10 cellular contexts compared by ENCODE assay signal in genomic region chr9:136587944-136588662, GRCh38. TPM values are rescaled to one million over a fixed set of nuclear protein-coding genes. Genes with fewer than 3 reads are reported as not detected.
DNase-seq lines count a peak whose midpoint lies in the region; ATAC-seq and TF ChIP-seq lines count a peak whose summit lies in the region.
"Had no signal": no experiment of that assay in that cellular context is flagged by ENCODE, and none has a peak within 500 bp of the region (broad histone marks: within the 10 kb centered on the region; RNA-seq: fewer than 3 reads in every experiment).

No MANE protein-coding gene starts in this region.

- no peaks in the 10 kb centered on the region for H3K9me3 Mint-ChIP-seq in activated T-helper 17 cell treated with anti-CD3 and anti-CD28 coated beads, Interleukin-2, amount 50 U/mL, for 72 hours
- H3K9me3 Mint-ChIP-seq: CD4-positive, alpha-beta memory T cell had no signal

- H3K27me3 ChIP-seq in heart right ventricle (peaks cover 0 to 8% (median 0%) of the 10 kb centered on the region in 7 donors), uterus (no peaks in the 10 kb centered on the region), GM23248 (replicated peaks; ENCODE audit: insufficient read depth) (no peaks in the 10 kb centered on the region; the same call in 1 of the 2 replicates)

- no peaks in the 10 kb centered on the region for H3K79me2 ChIP-seq in GM23248 (ENCODE audit: insufficient read depth)

- H3K4me3 Mint-ChIP-seq in activated T-helper 17 cell treated with anti-CD3 and anti-CD28 coated beads, Interleukin-2, amount 50 U/mL, for 72 hours = no peak overlapping the region

- H3K4me1 Mint-ChIP-seq in activated T-helper 17 cell treated with anti-CD3 and anti-CD28 coated beads, Interleukin-2, amount 50 U/mL, for 72 hours = no peaks in the 10 kb centered on the region

- H3K4me3 ChIP-seq in heart right ventricle (peak overlapping the region in 5 of 10 donors; percentile 24 to 40 (median 25)), uterus (no peak overlapping the region), GM23248 (no peak overlapping the region)

- no peaks in the 10 kb centered on the region for H3F3A ChIP-seq in GM23248 (ENCODE audit: insufficient read depth)

- peak in 6 of 8 donors; percentile 4 to 53 (median 14) for ATAC-seq in heart right ventricle
- no peak for ATAC-seq in left ventricle myocardium superior
- ATAC-seq in activated T-helper 17 cell treated with anti-CD3 and anti-CD28 coated beads, Interleukin-2, amount 50 U/mL, for 72 hours (replicated peaks) = no peak

- no peaks in the 10 kb centered on the region for H3K27me3 Mint-ChIP-seq in activated T-helper 17 cell treated with anti-CD3 and anti-CD28 coated beads, Interleukin-2, amount 50 U/mL, for 72 hours

- TF ChIP-seq POLR2A in uterus (IDR thresholded peaks at IDR 0.05) = no peak

- H3K36me3 ChIP-seq in heart right ventricle = no peaks in the 10 kb centered on the region
- H3K36me3 ChIP-seq in uterus = no peaks in the 10 kb centered on the region
- H3K36me3 ChIP-seq in GM23248 (ENCODE audit: low read depth) = no peaks in the 10 kb centered on the region

- DNase-seq in heart right ventricle (peak; percentile 22 to 73), left ventricle myocardium superior (no peak), left kidney (ENCODE audit: low read depth, low spot score) (peak; percentile 97), uterus (no peak), GM23248 (no peak), NCI-H748 treated with DMSO at 0.1 percent for 48 hours (lab: John Stamatoyannopoulos, UW) (no peak)
- no peak for DNase-seq in activated effector memory CD4-positive, alpha-beta T cell treated with Interleukin-2 at 50 U/mL for 16 hours
- DNase-seq: CD4-positive, alpha-beta memory T cell; KG1 had no signal

- H3K9me2 ChIP-seq in GM23248 (ENCODE audit: insufficient read depth) = no peaks in the 10 kb centered on the region

- intact Hi-C loops in heart right ventricle (cut with DNase I) (no loop called here), left ventricle myocardium superior (cut with micrococcal nuclease) (no loop called here), uterus (cut with DNase I; ENCODE audit: low total_unique reads) (no loop called here)

- no peaks in the 10 kb centered on the region for H3K36me3 Mint-ChIP-seq in activated T-helper 17 cell treated with anti-CD3 and anti-CD28 coated beads, Interleukin-2, amount 50 U/mL, for 72 hours (ENCODE audit: low read depth)
- H3K36me3 Mint-ChIP-seq: CD4-positive, alpha-beta memory T cell had no signal

- in situ Hi-C loops in GM23248 (cut with MboI) = no loop called here

- no peak overlapping the region for H3K4me2 ChIP-seq in GM23248 (ENCODE audit: unreplicated experiment)

- H3K9ac ChIP-seq in GM23248 = no peak overlapping the region

- TF ChIP-seq CTCF in heart right ventricle (IDR thresholded peaks at IDR 0.05) (no peak), uterus (IDR thresholded peaks at IDR 0.05) (no peak)

- H3K4me1 ChIP-seq in heart right ventricle = peaks cover 31 to 84% (median 71%) of the 10 kb centered on the region in 9 donors
- H3K4me1 ChIP-seq in uterus = peaks cover 11 to 26% of the 10 kb centered on the region in 2 donors
- 0 out of 2 replicates have a peak, but pooled peaks cover 6% of the 10 kb centered on the region for H3K4me1 ChIP-seq in GM23248 (ENCODE audit: insufficient read depth)

- H2AFZ ChIP-seq in GM23248 = no peak overlapping the region

- H3K9me3 ChIP-seq in heart right ventricle = no peaks in the 10 kb centered on the region
- no peaks in the 10 kb centered on the region for H3K9me3 ChIP-seq in uterus
- no peaks in the 10 kb centered on the region for H3K9me3 ChIP-seq in GM23248 (ENCODE audit: low read depth)

- 32 to 49% methylated on average over 16 to 22 of the region's 22 CpGs for WGBS in heart right ventricle, 2 donors
- WGBS in GM23248 (ENCODE audit: low coverage in 1 of 2, low lambda C conversion rate in 2 of 2, missing lambda C conversion rate in 2 of 2), 2 experiments = 24 to 39% methylated on average over 12 to 20 of the region's 22 CpGs

- H4K20me1 ChIP-seq in GM23248 (ENCODE audit: insufficient read depth) = no peaks in the 10 kb centered on the region

- peak overlapping the region in 9 of 10 donors; percentile 35 to 91 (median 73) for H3K27ac ChIP-seq in heart right ventricle
- peak overlapping the region; percentile 55 to 57 for H3K27ac ChIP-seq in uterus
- H3K27ac ChIP-seq in GM23248 = no peak overlapping the region

- H3K27ac Mint-ChIP-seq in activated T-helper 17 cell treated with anti-CD3 and anti-CD28 coated beads, Interleukin-2, amount 50 U/mL, for 72 hours = peak overlapping the region; percentile 43

RNA-seq across cellular contexts. Expression of gene NOTCH1, which starts 42.3 kb away (rescaled TPM):
- total RNA-seq in heart right ventricle (10 to 100 TPM; 12.0 to 27.0 (median 21.8) TPM), left ventricle myocardium superior (15.4 TPM), uterus (100 to 1,000 TPM in 1 of 4 donors, 10 to 100 TPM in 3; 19.7 to 109 (median 35.6) TPM)
- polyA plus RNA-seq in heart right ventricle (10 to 100 TPM in 1 of 2 donors, 1 to 10 TPM in 1; 7.3 to 14.5 TPM), GM23248 (2016; fragmentation: Nextera tagmentation; extraction: Ambion mirVana) (1.5 TPM in 2 replicates)
- 10 to 100 TPM; 63.8 to 65.9 TPM for total RNA-seq in activated T-helper 17 cell treated with anti-CD3 and anti-CD28 coated beads, Interleukin-2, amount 50 U/mL, for 72 hours
- 5.2 and 5.7 TPM in 2 replicates for total RNA-seq in GM23248 (2014; rRNA removed; shearing (Covaris generic))

Comparison
In these comparisons a context has a peak if more than half of its experiments do, and no peak if none do; other contexts are left out.
1. ATAC-seq: peak in heart right ventricle (6 of 8); none in left ventricle myocardium superior (single experiment) and activated T-helper 17 cell treated with anti-CD3 and anti-CD28 coated beads, Interleukin-2, amount 50 U/mL, for 72 hours (single experiment).
2. DNase-seq: peak in heart right ventricle (2 of 2) and left kidney (single experiment); none in left ventricle myocardium superior (single experiment), uterus (0 of 2), GM23248 (single experiment), NCI-H748 treated with DMSO at 0.1 percent for 48 hours (single experiment) and activated effector memory CD4-positive, alpha-beta T cell treated with Interleukin-2 at 50 U/mL for 16 hours (single experiment).